In genomic region chr12:52873832-52874572, GRCh38 we compare ENCODE assay signal across 8 cellular contexts. TPM values are rescaled to one million over a fixed set of nuclear protein-coding genes. Genes with fewer than 3 reads are reported as not detected.
A peak's percentile ranks its signal among the peaks of the same experiment; 100 is the strongest.
DNase-seq lines count a peak whose midpoint lies in the region; ATAC-seq, FAIRE-seq and TF ChIP-seq lines count a peak whose summit lies in the region.

No MANE protein-coding gene starts in this region.

- dilution Hi-C loops in keratinocyte (cut with MboI; ENCODE audit: extremely low pct_ligation_motif_present, low sequenced_read_pairs), result no loop called here

- peak overlapping the region; percentile 96 for H3K9ac ChIP-seq in keratinocyte (ENCODE audit: control insufficient read depth, extremely low read depth, insufficient read depth, low read length)

- peak overlapping the region; percentile 20 to 55 (median 55) for H3K4me3 ChIP-seq in keratinocyte (ENCODE audit: control insufficient read depth in 2 of 3, extremely low read depth in 1 of 3, insufficient read depth in 2 of 3, low read depth in 1 of 3, low read length in 3 of 3)

- no peaks in the 10 kb centered on the region for H3K9me3 ChIP-seq in keratinocyte (ENCODE audit: control insufficient read depth, low read depth, low read length)

- H3K4me1 ChIP-seq in keratinocyte (ENCODE audit: control insufficient read depth, extremely low read depth, insufficient read depth, low read length), result peaks cover 93% of the 10 kb centered on the region

- H3K36me3 ChIP-seq in keratinocyte (ENCODE audit: control insufficient read depth in 2 of 2, extremely low read depth in 1 of 2, insufficient read depth in 2 of 2, low read length in 2 of 2), result no peaks in the 10 kb centered on the region

- no peaks in the 10 kb centered on the region for H3K79me2 ChIP-seq in keratinocyte (ENCODE audit: control insufficient read depth, insufficient read depth, low read length)

- H3K4me2 ChIP-seq in keratinocyte (ENCODE audit: control insufficient read depth, extremely low read depth, insufficient read depth, low read depth, low read length), result peak overlapping the region; percentile 92

- H3K27ac ChIP-seq in keratinocyte (ENCODE audit: control insufficient read depth, insufficient read depth, low read length), result peak overlapping the region; percentile 96

- TF ChIP-seq CTCF in keratinocyte (optimal IDR thresholded peaks at IDR 0.05 in 1 of 3, IDR thresholded peaks at IDR 0.05 in 1 of 3, conservative IDR thresholded peaks at IDR 0.05 in 1 of 3; ENCODE audit: extremely low read depth in 1 of 3, insufficient read depth in 2 of 3, low read length in 3 of 3), result no peak

- DNase-seq in ELF-1 (ENCODE audit: low read depth, low spot score) (peak; percentile 67), LHCN-M2 (ENCODE audit: low read depth) (peak; percentile 84), UCSD-AML1 (lab: John Stamatoyannopoulos, UW; ENCODE audit: unreplicated experiment) (peak; percentile 61), keratinocyte (ENCODE audit: low read depth, low spot score) (no peak)
- peak; percentile 7 for DNase-seq in central memory CD4-positive, alpha-beta T cell
- peak; percentile 73 for DNase-seq in stimulated activated CD4-positive, alpha-beta T cell treated with anti-CD3 and anti-CD28 coated beads, Interleukin-15, amount 100 ng/mL, for 24 hours

- H3K27me3 ChIP-seq in keratinocyte (ENCODE audit: control insufficient read depth, extremely low read depth, insufficient read depth, low read length), result no peaks in the 10 kb centered on the region

- no peak for FAIRE-seq in keratinocyte (lab: Jason Lieb, UNC)

- ATAC-seq in HG03432 (IDR thresholded peaks at IDR 0.05; ENCODE audit: unreplicated experiment), result no peak
- no peak for ATAC-seq in HG02884 (IDR thresholded peaks at IDR 0.05; ENCODE audit: unreplicated experiment)

- H3K9me1 ChIP-seq in keratinocyte (ENCODE audit: control insufficient read depth, extremely low read depth, insufficient read depth, low read length), result no peaks in the 10 kb centered on the region

- no peaks in the 10 kb centered on the region for H4K20me1 ChIP-seq in keratinocyte (ENCODE audit: control insufficient read depth, extremely low read depth, insufficient read depth, low read length)

- peak overlapping the region; percentile 44 for H2AFZ ChIP-seq in keratinocyte (ENCODE audit: control insufficient read depth, low read length)

RNA-seq across cellular contexts. Expression of gene KRT78, which starts 25.2 kb away (rescaled TPM):
- total RNA-seq in LHCN-M2 (2014; rRNA removed), result not detected in 2 replicates
- polyA plus RNA-seq in LHCN-M2 (2012), result not detected
- polyA plus RNA-seq in keratinocyte, result 0.49 to 1.7 TPM (median 0.96 TPM) in 3 replicates
- polyA plus RNA-seq in keratinocyte (2011; ENCODE audit: low read depth), result 39.4 TPM
- polyA plus RNA-seq in keratinocyte (2011; cell fraction: cytosol; rRNA removed), result 0.87 and 0.90 TPM in 2 replicates
- polyA plus RNA-seq in keratinocyte (2011; cell fraction: nucleus; rRNA removed), result 1.4 and 2.9 TPM in 2 replicates
- 0.80 and 78.3 TPM in 2 replicates for polyA plus RNA-seq in keratinocyte (2012; ENCODE audit: low replicate concordance)
- 0.66 to 4.6 TPM (median 0.77 TPM) in 3 replicates for polyA minus RNA-seq in keratinocyte
- polyA minus RNA-seq in keratinocyte (2011; cell fraction: cytosol; rRNA and poly(A)+ RNA removed), result not detected
- 1.5 and 3.5 TPM in 2 replicates for polyA minus RNA-seq in keratinocyte (2011; cell fraction: nucleus; rRNA and poly(A)+ RNA removed)

RNA-seq across cellular contexts. Expression of gene KRT8, which starts 30.9 kb away (rescaled TPM):
- 0.83 TPM in 1 of 2 replicates, not detected in the other for total RNA-seq in LHCN-M2 (2014; rRNA removed)
- polyA plus RNA-seq in LHCN-M2 (2012), result 0.45 TPM
- polyA plus RNA-seq in keratinocyte, result 151 to 286 TPM (median 160 TPM) in 3 replicates
- 51.4 TPM for polyA plus RNA-seq in keratinocyte (2011; ENCODE audit: low read depth)
- polyA plus RNA-seq in keratinocyte (2011; cell fraction: cytosol; rRNA removed), result 114 and 155 TPM in 2 replicates
- 76.6 and 90.5 TPM in 2 replicates for polyA plus RNA-seq in keratinocyte (2011; cell fraction: nucleus; rRNA removed)
- 22.4 and 298 TPM in 2 replicates for polyA plus RNA-seq in keratinocyte (2012; ENCODE audit: low replicate concordance)
- polyA minus RNA-seq in keratinocyte, result 144 to 245 TPM (median 179 TPM) in 3 replicates
- 273 TPM for polyA minus RNA-seq in keratinocyte (2011; cell fraction: cytosol; rRNA and poly(A)+ RNA removed)
- polyA minus RNA-seq in keratinocyte (2011; cell fraction: nucleus; rRNA and poly(A)+ RNA removed), result 68.3 and 75.2 TPM in 2 replicates

RNA-seq across cellular contexts. Expression of gene KRT79, which starts 39.9 kb away (rescaled TPM):
- not detected in 2 replicates for total RNA-seq in LHCN-M2 (2014; rRNA removed)
- polyA plus RNA-seq in LHCN-M2 (2012), result not detected
- polyA plus RNA-seq in keratinocyte, result 0.09 to 0.22 TPM (median 0.12 TPM) in 3 replicates
- polyA plus RNA-seq in keratinocyte (2011; ENCODE audit: low read depth), result 4.6 TPM
- polyA plus RNA-seq in keratinocyte (2011; cell fraction: cytosol; rRNA removed), result 0.07 and 0.12 TPM in 2 replicates
- polyA plus RNA-seq in keratinocyte (2011; cell fraction: nucleus; rRNA removed), result 1.0 TPM in 2 replicates
- polyA plus RNA-seq in keratinocyte (2012; ENCODE audit: low replicate concordance), result 0.10 and 4.8 TPM in 2 replicates
- polyA minus RNA-seq in keratinocyte, result 0.20 to 0.29 TPM in 2 of 3 replicates, not detected in the other
- not detected for polyA minus RNA-seq in keratinocyte (2011; cell fraction: cytosol; rRNA and poly(A)+ RNA removed)
- 0.63 TPM in 1 of 2 replicates, not detected in the other for polyA minus RNA-seq in keratinocyte (2011; cell fraction: nucleus; rRNA and poly(A)+ RNA removed)
